ENCODE assay signal across 8 cellular contexts in the genomic region with DNA sequence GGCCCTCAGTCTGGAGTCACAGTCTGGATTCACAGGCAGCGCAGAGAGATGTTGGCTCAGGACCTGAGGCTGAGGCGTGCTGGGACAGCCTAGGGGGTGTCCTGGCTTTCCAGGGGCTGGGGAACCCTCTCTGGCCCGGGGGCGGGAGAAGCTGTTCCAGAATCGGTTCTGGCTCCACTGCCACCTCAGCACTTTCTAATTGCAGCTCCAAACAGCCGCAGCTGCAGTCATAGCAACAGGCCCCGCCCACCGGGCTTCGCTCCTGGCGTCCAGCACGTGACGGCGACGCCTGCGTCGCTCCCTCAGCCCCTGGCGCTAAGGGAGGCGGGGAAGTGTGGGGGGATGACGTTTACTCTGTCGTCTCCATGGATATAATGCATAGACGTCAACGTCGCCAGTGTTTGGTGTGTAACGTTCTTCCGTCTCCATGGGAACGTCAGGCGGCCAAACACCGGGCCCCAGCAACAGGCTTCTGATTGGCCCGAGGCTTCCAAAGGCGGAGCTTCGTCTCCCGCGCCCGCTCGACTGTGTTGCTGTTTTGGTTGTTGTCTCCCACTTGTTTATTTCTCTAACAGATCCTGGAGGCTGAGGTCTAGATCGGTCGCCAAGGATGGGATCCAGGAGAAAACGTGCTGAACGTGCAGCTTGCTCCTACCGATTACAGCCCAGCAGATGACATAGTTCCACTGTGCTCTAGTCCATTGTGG. TPM values are rescaled to one million over a fixed set of nuclear protein-coding genes. Genes with fewer than 3 reads are reported as not detected.
DNase-seq lines count a peak whose midpoint lies in the region; ATAC-seq, FAIRE-seq and TF ChIP-seq lines count a peak whose summit lies in the region.

No MANE protein-coding gene starts in this region.

- no peaks in the 10 kb centered on the region for H3K79me2 ChIP-seq in mammary epithelial cell (ENCODE audit: insufficient read depth, low read length)

- peak overlapping the region; percentile 37 for H3K4me3 ChIP-seq in A549
- H3K4me3 ChIP-seq in WERI-Rb-1 (ENCODE audit: low read depth, low read length) = peak overlapping the region; percentile 75
- peak overlapping the region in 2 of 3 experiments; percentile 27 to 37 for H3K4me3 ChIP-seq in mammary epithelial cell (replicated peaks in 1 of 3; ENCODE audit: insufficient read depth in 1 of 3, low read depth in 2 of 3, low read length in 3 of 3)
- H3K4me3 ChIP-seq in iPS-18c (ENCODE audit: insufficient read depth, low read depth, low read length) = peak overlapping the region; percentile 70
- H3K4me3 ChIP-seq in skeletal muscle satellite cell (ENCODE audit: low read length) = peak overlapping the region; percentile 73

- no TSS peak for BruUV-seq in mammary epithelial cell (replicated peaks; lab: Mats Ljungman, UMichigan)

- POLR2A ChIA-PET in A549 (lab: Yijun Ruan, JAX) = interaction anchor here (0.6 to 2.1 kb wide), 17 partner anchors 8 to 132 kb away, joined by 3 to 16 read pairs (median 6); a partner anchor contains a TSS

- TF ChIP-seq CTCF in A549 (IDR thresholded peaks at IDR 0.05) (no peak), WERI-Rb-1 (IDR thresholded peaks at IDR 0.05; ENCODE audit: low read depth, low read length) (no peak), mammary epithelial cell (conservative IDR thresholded peaks at IDR 0.05 in 1 of 2, IDR thresholded peaks at IDR 0.05 in 1 of 2; ENCODE audit: extremely low read depth in 1 of 2, insufficient read depth in 1 of 2, low read depth in 1 of 2, low read length in 2 of 2) (no peak)

- CTCF ChIA-PET in A549 (lab: Yijun Ruan, JAX) (interaction anchor here (0.6 to 1.9 kb wide), 14 partner anchors 9 to 302 kb away, joined by 3 to 10 read pairs (median 4); no protein-coding TSS in a partner anchor), mammary epithelial cell (lab: Charles Lee; ENCODE audit: low non-redundant PET) (interaction anchor here (0.6 kb wide), 2 partner anchors 76 to 1358 kb away, joined by 3 to 6 read pairs; no protein-coding TSS in a partner anchor)

- 4% methylated on average over 27 of the region's 40 CpGs for WGBS in A549 (ENCODE audit: missing lambda C conversion rate)
- 2% methylated on average over 29 of the region's 40 CpGs for WGBS in mammary epithelial cell (ENCODE audit: low coverage, missing lambda C conversion rate)

- no peaks in the 10 kb centered on the region for H3K27me3 ChIP-seq in WERI-Rb-1 (ENCODE audit: insufficient read depth, low read depth, severe bottlenecking)
- H3K27me3 ChIP-seq in mammary epithelial cell (ENCODE audit: insufficient read depth, low read length) = no peaks in the 10 kb centered on the region
- no peaks in the 10 kb centered on the region for H3K27me3 ChIP-seq in skeletal muscle satellite cell (ENCODE audit: control insufficient read depth, insufficient read depth, low read length)

- no peaks in the 10 kb centered on the region for H4K20me1 ChIP-seq in mammary epithelial cell (ENCODE audit: insufficient read depth, low read length)

- H2AFZ ChIP-seq in mammary epithelial cell (ENCODE audit: low read depth, low read length) = peak overlapping the region; percentile 53

- in situ Hi-C loops in mammary epithelial cell (cut with MboI; ENCODE audit: low sequenced_read_pairs in 2 of 2) = no loop called here

- TF ChIP-seq EP300 in A549 (IDR thresholded peaks at IDR 0.05) = no peak

- peak; percentile 98 to 99 for DNase-seq in A549 (ENCODE audit: low read depth in 1 of 2, low spot score in 1 of 2)
- DNase-seq in NCI-H2196 (lab: John Stamatoyannopoulos, UW; ENCODE audit: unreplicated experiment) = peak; percentile 99
- peak; percentile 99 for DNase-seq in WERI-Rb-1
- DNase-seq in mammary epithelial cell = peak; percentile 100

- TF ChIP-seq POLR2A in A549 (IDR thresholded peaks at IDR 0.05; ENCODE audit: low read length) = no peak

- peak overlapping the region; percentile 79 for H3K9ac ChIP-seq in mammary epithelial cell (ENCODE audit: insufficient read depth, low read length)
- peak overlapping the region; percentile 93 for H3K9ac ChIP-seq in skeletal muscle satellite cell (ENCODE audit: low read depth, low read length)

- intact Hi-C loops in mammary epithelial cell (cut with micrococcal nuclease) = loop anchor here (1.0 to 2.0 kb wide), 4 partner anchors 17 to 83 kb away; a partner anchor contains a TSS

- dilution Hi-C loops in mammary epithelial cell (cut with HindIII; ENCODE audit: low sequenced_read_pairs) = no loop called here

- H3K4me2 ChIP-seq in A549 (peak overlapping the region; percentile 81), mammary epithelial cell (ENCODE audit: insufficient read depth, low read depth, low read length) (peak overlapping the region; percentile 64), skeletal muscle satellite cell (ENCODE audit: low read length) (peak overlapping the region; percentile 93)

- H3K27ac ChIP-seq in A549 (peak overlapping the region; percentile 83 to 88), WERI-Rb-1 (peak overlapping the region; percentile 88), mammary epithelial cell (ENCODE audit: insufficient read depth, low read depth, low read length) (peak overlapping the region; percentile 97)

- ATAC-seq in A549 (peak; percentile 91 to 97), GM18868 (IDR thresholded peaks at IDR 0.05; ENCODE audit: unreplicated experiment) (peak; percentile 98), HG03135 (IDR thresholded peaks at IDR 0.05; ENCODE audit: unreplicated experiment) (peak; percentile 93)

- H3K36me3 ChIP-seq in WERI-Rb-1 = no peaks in the 10 kb centered on the region
- H3K36me3 ChIP-seq in mammary epithelial cell (ENCODE audit: insufficient read depth, low read length) = no peaks in the 10 kb centered on the region
- no peaks in the 10 kb centered on the region for H3K36me3 ChIP-seq in skeletal muscle satellite cell (ENCODE audit: insufficient read depth, low read length)

- no peak for FAIRE-seq in A549 (lab: Jason Lieb, UNC)

- no peak; a peak in 1 of 5 replicates for TF ChIP-seq RAD21 in A549 (conservative IDR thresholded peaks at IDR 0.05 in 1 of 2, IDR thresholded peaks at IDR 0.05 in 1 of 2)

- H3K4me1 ChIP-seq in A549 = peaks cover 27% of the 10 kb centered on the region
- H3K4me1 ChIP-seq in mammary epithelial cell (ENCODE audit: insufficient read depth, low read length) = peaks cover 50% of the 10 kb centered on the region
- peaks cover 40% of the 10 kb centered on the region for H3K4me1 ChIP-seq in skeletal muscle satellite cell (ENCODE audit: control insufficient read depth, insufficient read depth, low read length)

- H3K9me3 ChIP-seq in A549 (no peaks in the 10 kb centered on the region), WERI-Rb-1 (ENCODE audit: severe bottlenecking) (no peaks in the 10 kb centered on the region), mammary epithelial cell (replicated peaks; ENCODE audit: insufficient read depth, low read length) (no peaks in the 10 kb centered on the region), iPS-18c (ENCODE audit: control insufficient read depth, insufficient read depth, low read length) (no peaks in the 10 kb centered on the region), skeletal muscle satellite cell (replicated peaks; ENCODE audit: low read length) (no peaks in the 10 kb centered on the region)

TF ChIP-seq in A549, 52 proteins besides CTCF, POLR2A, EP300 and RAD21 (continues in another document):
- TF ChIP-seq SMC3 (IDR thresholded peaks at IDR 0.05) = no peak
- TF ChIP-seq EHMT2 (IDR thresholded peaks at IDR 0.05; ENCODE audit: low read depth) = no peak
- no peak; the same call in 1 of the 2 replicates for TF ChIP-seq GATA3 (IDR thresholded peaks at IDR 0.05; ENCODE audit: borderline replicate concordance)
- TF ChIP-seq ZSCAN20 (CRISPR knock-in tag; IDR thresholded peaks at IDR 0.05) = no peak
- TF ChIP-seq, protein P1, sequence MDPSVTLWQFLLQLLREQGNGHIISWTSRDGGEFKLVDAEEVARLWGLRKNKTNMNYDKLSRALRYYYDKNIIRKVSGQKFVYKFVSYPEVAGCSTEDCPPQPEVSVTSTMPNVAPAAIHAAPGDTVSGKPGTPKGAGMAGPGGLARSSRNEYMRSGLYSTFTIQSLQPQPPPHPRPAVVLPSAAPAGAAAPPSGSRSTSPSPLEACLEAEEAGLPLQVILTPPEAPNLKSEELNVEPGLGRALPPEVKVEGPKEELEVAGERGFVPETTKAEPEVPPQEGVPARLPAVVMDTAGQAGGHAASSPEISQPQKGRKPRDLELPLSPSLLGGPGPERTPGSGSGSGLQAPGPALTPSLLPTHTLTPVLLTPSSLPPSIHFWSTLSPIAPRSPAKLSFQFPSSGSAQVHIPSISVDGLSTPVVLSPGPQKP (IDR thresholded peaks at IDR 0.05; ENCODE audit: low read depth, low read length) = no peak
- TF ChIP-seq HOXB5 (CRISPR knock-in tag; IDR thresholded peaks at IDR 0.05) = no peak; the same call in 1 of the 2 replicates
- TF ChIP-seq POLR2AphosphoS2 (conservative IDR thresholded peaks at IDR 0.05; ENCODE audit: low read length) = no peak
- TF ChIP-seq, protein P2, sequence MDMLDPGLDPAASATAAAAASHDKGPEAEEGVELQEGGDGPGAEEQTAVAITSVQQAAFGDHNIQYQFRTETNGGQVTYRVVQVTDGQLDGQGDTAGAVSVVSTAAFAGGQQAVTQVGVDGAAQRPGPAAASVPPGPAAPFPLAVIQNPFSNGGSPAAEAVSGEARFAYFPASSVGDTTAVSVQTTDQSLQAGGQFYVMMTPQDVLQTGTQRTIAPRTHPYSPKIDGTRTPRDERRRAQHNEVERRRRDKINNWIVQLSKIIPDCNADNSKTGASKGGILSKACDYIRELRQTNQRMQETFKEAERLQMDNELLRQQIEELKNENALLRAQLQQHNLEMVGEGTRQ (IDR thresholded peaks at IDR 0.05) = peak; percentile 98
- no peak for TF ChIP-seq ZNF302 (CRISPR knock-in tag; IDR thresholded peaks at IDR 0.05)
- peak in 1 of 2 experiments; percentile 27; a peak in 1 of 5 replicates for TF ChIP-seq JUN (IDR thresholded peaks at IDR 0.05)
- no peak for TF ChIP-seq PHF8 (IDR thresholded peaks at IDR 0.05; ENCODE audit: borderline replicate concordance, low read depth)

RNA-seq across cellular contexts. Expression of a gene that starts 19.7 kb away (rescaled TPM):
- polyA plus RNA-seq in A549 (2011; rRNA removed) = 197 and 256 TPM in 2 replicates
- 224 and 245 TPM in 2 replicates for polyA plus RNA-seq in A549 (2012; cell fraction: cytosol; rRNA removed)
- polyA plus RNA-seq in A549 (2012; cell fraction: nucleus; rRNA removed) = 701 and 1,020 TPM in 2 replicates
- 2.0 to 4.2 TPM (median 2.7 TPM) in 3 replicates for polyA plus RNA-seq in A549 (2017; fragmentation: RNase III; extraction: RNeasy Plus Mini Kit Qiagen cat#74134 plus additional on column Dnase treatment)
- polyA minus RNA-seq in A549 (2011; rRNA and poly(A)+ RNA removed) = 237 and 281 TPM in 2 replicates
- 100 to 1,000 TPM in 1 of 2 donors, 10 to 100 TPM in 1; 78.5 to 204 TPM for total RNA-seq in mammary epithelial cell
- polyA plus RNA-seq in mammary epithelial cell = 89.9 TPM
- 233 TPM for polyA minus RNA-seq in mammary epithelial cell
- total RNA-seq in skeletal muscle satellite cell (2012; rRNA removed) = 3.3 and 7.9 TPM in 2 replicates

Comparison
In these comparisons a context has a peak if more than half of its experiments do, and no peak if none do; other contexts are left out.
1. Peak in every context shown above with its lines: DNase-seq, ATAC-seq, H3K4me3 ChIP-seq and H3K27ac ChIP-seq.